Comparison of ENCODE assay signal across 9 cellular contexts in genomic region chr10:119817991-119818888, GRCh38. TPM values are rescaled to one million over a fixed set of nuclear protein-coding genes. Genes with fewer than 3 reads are reported as not detected.
DNase-seq lines count a peak whose midpoint lies in the region; ATAC-seq and TF ChIP-seq lines count a peak whose summit lies in the region.
"Had no signal": no experiment of that assay in that cellular context is flagged by ENCODE, and none has a peak within 500 bp of the region (broad histone marks: within the 10 kb centered on the region; RNA-seq: fewer than 3 reads in every experiment).

No MANE protein-coding gene starts in this region.

- H3K4me2 ChIP-seq in fibroblast of lung (ENCODE audit: extremely low read depth, insufficient read depth, low read length): peak overlapping the region; percentile 52

- H2AFZ ChIP-seq in fibroblast of lung (ENCODE audit: low read length): peak overlapping the region; percentile 65

- H3K9me3 ChIP-seq in fibroblast of lung (ENCODE audit: control insufficient read depth, insufficient read depth, low read depth, low read length) (no peaks in the 10 kb centered on the region), aorta (ENCODE audit: control insufficient read depth, low read length) (peaks cover 2% of the 10 kb centered on the region)

- H4K20me1 ChIP-seq in fibroblast of lung (ENCODE audit: control insufficient read depth, extremely low read depth, insufficient read depth, low read length): no peaks in the 10 kb centered on the region

- H3K4me3 ChIP-seq in fibroblast of lung (replicated peaks in 1 of 4; ENCODE audit: control extremely low read depth in 1 of 4, insufficient read depth in 1 of 4, low read depth in 3 of 4, low read length in 4 of 4) (peak overlapping the region in 3 of 4 experiments; percentile 10 to 57 (median 47)), aorta (ENCODE audit: low read length in 2 of 2) (no peak overlapping the region)

- H3K4me1 ChIP-seq in fibroblast of lung (ENCODE audit: control insufficient read depth, extremely low read depth, insufficient read depth, low read length): no peaks in the 10 kb centered on the region
- H3K4me1 ChIP-seq in aorta (ENCODE audit: control insufficient read depth in 1 of 2, insufficient read depth in 2 of 2, low read length in 2 of 2): no peaks in the 10 kb centered on the region

- 52 to 54% methylated on average over 83 to 84 of the region's 84 CpGs for WGBS in aorta, 2 donors

- peak overlapping the region; percentile 89 for H3K27ac Mint-ChIP-seq in mesothelial cell of epicardium

- ATAC-seq in aorta (ENCODE audit: low FRiP score) (peak; percentile 78), HG03460 (IDR thresholded peaks at IDR 0.05; ENCODE audit: unreplicated experiment) (no peak)

- intact Hi-C loops in aorta (cut with DNase I): loop anchor here in 1 of 2 donors (5.0 kb wide), 1 partner anchor 66 kb away; no protein-coding TSS in a partner anchor

- H3K27ac ChIP-seq in fibroblast of lung (ENCODE audit: insufficient read depth, low read length) (no peak overlapping the region), aorta (ENCODE audit: low read depth in 1 of 2, low read length in 2 of 2) (no peak overlapping the region)

- H3K4me1 Mint-ChIP-seq in mesothelial cell of epicardium: peaks cover 16% of the 10 kb centered on the region

- H3K36me3 ChIP-seq in fibroblast of lung (ENCODE audit: control insufficient read depth, insufficient read depth, low read length) (peaks cover 2% of the 10 kb centered on the region), aorta (ENCODE audit: control insufficient read depth in 1 of 2, insufficient read depth in 2 of 2, low read length in 1 of 2) (peaks cover 3% of the 10 kb centered on the region in 2 donors)

- no peaks in the 10 kb centered on the region for H3K9me3 Mint-ChIP-seq in mesothelial cell of epicardium

- peak overlapping the region; percentile 87 for H3K4me3 Mint-ChIP-seq in mesothelial cell of epicardium

- no peaks in the 10 kb centered on the region for H3K27me3 Mint-ChIP-seq in mesothelial cell of epicardium (ENCODE audit: low read depth)

- H3K36me3 Mint-ChIP-seq in mesothelial cell of epicardium: peaks cover 19% of the 10 kb centered on the region

- no peaks in the 10 kb centered on the region for H3K79me2 ChIP-seq in fibroblast of lung (ENCODE audit: control insufficient read depth, insufficient read depth, low read length)

- peak; percentile 17 for DNase-seq in stimulated activated CD4-positive, alpha-beta T cell treated with anti-CD3 and anti-CD28 coated beads, Interleukin-15, amount 100 ng/mL, for 24 hours
- no peak for DNase-seq in stimulated activated CD4-positive, alpha-beta T cell treated with anti-CD3 and anti-CD28 coated beads, Interleukin-12 subunit alpha, Interleukin-12 subunit beta, amount 100 ng/mL, for 4 hours
- DNase-seq in fibroblast of lung (ENCODE audit: low read depth in 2 of 2): peak; percentile 71 to 83
- DNase-seq in mesothelial cell of epicardium (ENCODE audit: low spot score in 2 of 2, unreplicated experiment in 2 of 2): peak; percentile 85 to 92
- peak; percentile 84 to 91 for DNase-seq in aorta
- DNase-seq in NCI-H345 (lab: John Stamatoyannopoulos, UW): no peak
- DNase-seq in NCI-H1417 (lab: John Stamatoyannopoulos, UW): no peak
- DNase-seq: DND-41 had no signal

- H3K9ac ChIP-seq in fibroblast of lung (ENCODE audit: insufficient read depth, low read length): no peak overlapping the region

- H3K27me3 ChIP-seq in fibroblast of lung (ENCODE audit: control insufficient read depth, insufficient read depth, low read length) (no peaks in the 10 kb centered on the region), aorta (ENCODE audit: control insufficient read depth in 1 of 2, insufficient read depth in 2 of 2, low read length in 1 of 2) (no peaks in the 10 kb centered on the region)

- TF ChIP-seq CTCF in fibroblast of lung (conservative IDR thresholded peaks at IDR 0.05 in 1 of 2, IDR thresholded peaks at IDR 0.05 in 1 of 2; ENCODE audit: low read depth in 1 of 2, low read length in 2 of 2) (peak in 1 of 2 donors; percentile 19), mesothelial cell of epicardium (IDR thresholded peaks at IDR 0.05; ENCODE audit: unreplicated experiment) (peak; percentile 48)

RNA-seq across cellular contexts. Expression of gene MCMBP, which starts 54.4 kb away (rescaled TPM):
- total RNA-seq in fibroblast of lung: 40.6 and 48.0 TPM in 2 replicates
- 63.4 and 64.6 TPM in 2 replicates for polyA plus RNA-seq in fibroblast of lung
- polyA plus RNA-seq in fibroblast of lung (2012): 38.2 and 42.1 TPM in 2 replicates
- 23.1 and 24.1 TPM in 2 replicates for polyA minus RNA-seq in fibroblast of lung (ENCODE audit: low replicate concordance)
- 42.9 to 45.1 TPM (median 44.0 TPM) in 3 replicates for total RNA-seq in mesothelial cell of epicardium
- total RNA-seq in aorta: 10 to 100 TPM; 44.7 to 46.1 TPM
- 10 to 100 TPM; 17.4 to 21.5 TPM for polyA plus RNA-seq in aorta

Comparison
In these comparisons a context has a peak if more than half of its experiments do, and no peak if none do; other contexts are left out.
1. DNase-seq: peak in stimulated activated CD4-positive, alpha-beta T cell treated with anti-CD3 and anti-CD28 coated beads, Interleukin-15, amount 100 ng/mL, for 24 hours (single experiment), fibroblast of lung (2 of 2), mesothelial cell of epicardium (2 of 2) and aorta (2 of 2); none in stimulated activated CD4-positive, alpha-beta T cell treated with anti-CD3 and anti-CD28 coated beads, Interleukin-12 subunit alpha, Interleukin-12 subunit beta, amount 100 ng/mL, for 4 hours (single experiment), NCI-H345 (single experiment) and NCI-H1417 (0 of 3).
2. H3K4me3 ChIP-seq: peak in fibroblast of lung (3 of 4); none in aorta (0 of 2).